Comparison of ENCODE assay signal across 8 cellular contexts in the genomic region with DNA sequence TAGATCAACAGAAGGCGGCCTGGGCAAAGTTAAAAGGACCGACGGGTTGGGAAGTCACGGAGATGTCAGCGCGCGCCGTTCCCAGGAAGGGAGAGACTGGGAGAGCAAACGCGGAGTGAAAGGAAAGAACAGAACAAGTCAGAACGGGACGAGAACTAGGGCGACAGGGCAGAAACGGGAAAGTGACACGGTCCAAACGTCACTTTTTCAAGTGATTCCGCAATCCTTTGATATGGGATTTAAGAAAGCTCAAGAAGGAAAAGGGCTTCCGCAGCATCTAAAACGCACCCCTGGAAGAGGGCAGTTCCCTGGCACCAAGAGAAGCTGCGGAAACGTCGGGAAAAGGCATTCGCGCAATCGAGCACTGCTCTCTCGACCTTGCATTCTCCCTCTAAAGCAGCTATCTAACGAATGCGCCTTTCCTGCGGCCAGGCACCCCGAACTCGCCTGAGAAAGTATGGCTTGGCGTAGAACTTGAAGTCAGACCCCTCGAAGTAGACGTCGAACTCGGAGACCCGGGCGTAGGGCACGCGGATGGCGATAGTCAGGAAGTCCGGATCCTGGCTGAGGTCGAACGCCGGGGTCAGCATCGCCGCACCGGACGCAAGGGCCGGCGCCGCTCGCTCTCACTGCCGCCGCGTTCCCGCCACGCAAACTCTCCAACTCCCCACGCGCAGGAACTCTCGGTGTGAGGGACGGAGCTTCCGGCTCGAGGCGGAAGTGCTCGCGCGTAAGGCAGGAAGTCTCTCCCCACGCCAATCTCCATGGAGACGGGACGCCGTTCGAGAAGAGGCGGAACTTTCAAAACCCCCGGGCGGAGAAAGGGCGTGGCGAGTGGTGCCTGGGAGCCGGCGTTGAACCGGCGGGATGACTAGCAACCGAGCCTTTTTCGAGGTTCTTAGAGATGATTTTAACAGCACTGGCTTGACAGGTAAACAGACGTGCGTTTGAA. TPM values are rescaled to one million over a fixed set of nuclear protein-coding genes. Genes with fewer than 3 reads are reported as not detected.
A peak's percentile ranks its signal among the peaks of the same experiment; 100 is the strongest.
DNase-seq lines count a peak whose midpoint lies in the region; ATAC-seq, FAIRE-seq and TF ChIP-seq lines count a peak whose summit lies in the region.

A gene (minus strand): TSS at position 695 of the 952 bp plus-strand sequence. CDS start 105 bp downstream, at position 590.

- FAIRE-seq in bronchial epithelial cell (lab: Jason Lieb, UNC), result no peak

- DNase-seq in AG04450 (ENCODE audit: low read depth, low spot score), result peak; percentile 76
- peak; percentile 80 for DNase-seq in NCI-H2227 treated with DMSO at 0.1 percent for 48 hours (lab: John Stamatoyannopoulos, UW)
- peak; percentile 95 for DNase-seq in WERI-Rb-1
- peak; percentile 92 for DNase-seq in bronchial epithelial cell (ENCODE audit: low read depth)
- peak; percentile 93 for DNase-seq in iPS-NIHi11 (ENCODE audit: low spot score)

- H3K4me3 ChIP-seq in AG04450 (ENCODE audit: low read depth, low read length), result peak within 1 kb of the TSS; percentile 98
- H3K4me3 ChIP-seq in WERI-Rb-1 (ENCODE audit: low read depth, low read length), result peak within 1 kb of the TSS; percentile 83
- peak within 1 kb of the TSS; percentile 100 for H3K4me3 ChIP-seq in bronchial epithelial cell (ENCODE audit: low read depth, low read length)
- H3K4me3 ChIP-seq in skin epidermis, result peak within 1 kb of the TSS; percentile 78 to 93 (median 85)

- H3K36me3 ChIP-seq in WERI-Rb-1, result no peaks in the 10 kb centered on the region
- no peaks in the 10 kb centered on the region for H3K36me3 ChIP-seq in bronchial epithelial cell (ENCODE audit: control insufficient read depth, insufficient read depth, low read length)

- H3K27me3 ChIP-seq in AG04450 (ENCODE audit: control insufficient read depth, insufficient read depth, low read length) (no peaks in the 10 kb centered on the region), WERI-Rb-1 (ENCODE audit: insufficient read depth, low read depth, severe bottlenecking) (no peaks in the 10 kb centered on the region), bronchial epithelial cell (ENCODE audit: control insufficient read depth, insufficient read depth, low read length) (no peaks in the 10 kb centered on the region)

- no peak for TF ChIP-seq CTCF in AG04450 (IDR thresholded peaks at IDR 0.05; ENCODE audit: low read depth, low read length)
- no peak for TF ChIP-seq CTCF in WERI-Rb-1 (IDR thresholded peaks at IDR 0.05; ENCODE audit: low read depth, low read length)
- TF ChIP-seq CTCF in bronchial epithelial cell (IDR thresholded peaks at IDR 0.05; ENCODE audit: insufficient read depth, low read length, severe bottlenecking), result no peak

- ATAC-seq in GM18870 (IDR thresholded peaks at IDR 0.05; ENCODE audit: unreplicated experiment) (peak; percentile 76), HG03108 (IDR thresholded peaks at IDR 0.05; ENCODE audit: unreplicated experiment) (peak; percentile 96)

- H3K9me3 ChIP-seq in AG04450 (ENCODE audit: control insufficient read depth, insufficient read depth, low read length), result no peaks in the 10 kb centered on the region
- no peaks in the 10 kb centered on the region for H3K9me3 ChIP-seq in WERI-Rb-1 (ENCODE audit: severe bottlenecking)

- CTCF ChIA-PET in AG04450 (lab: Charles Lee), result interaction anchor here (0.5 to 5.0 kb wide), 7 partner anchors 25 to 973 kb away, joined by 3 to 165 read pairs (median 4); no protein-coding TSS in a partner anchor

- H3K27ac ChIP-seq in AG04450 (ENCODE audit: low read depth, low read length) (peak within 1 kb of the TSS; percentile 68), WERI-Rb-1 (no peak within 1 kb of the TSS), skin epidermis (peak within 1 kb of the TSS in 20 of 21 experiments; percentile 45 to 84 (median 70))

- POLR2A ChIA-PET in AG04450 (lab: Yijun Ruan, JAX), result interaction anchor here (0.6 to 1.0 kb wide), 4 partner anchors 25 to 189 kb away, joined by 3 to 6 read pairs (median 5); a partner anchor contains a TSS

RNA-seq across cellular contexts. Expression of the gene that starts here (rescaled TPM):
- 14.1 and 16.6 TPM in 2 replicates for polyA plus RNA-seq in AG04450 (2011; rRNA removed)
- 8.0 and 10.6 TPM in 2 replicates for polyA minus RNA-seq in AG04450 (2011; rRNA and poly(A)+ RNA removed)
- total RNA-seq in bronchial epithelial cell, result 14.6 and 17.6 TPM in 2 replicates
